9 cellular contexts compared by ENCODE assay signal in the genomic region with DNA sequence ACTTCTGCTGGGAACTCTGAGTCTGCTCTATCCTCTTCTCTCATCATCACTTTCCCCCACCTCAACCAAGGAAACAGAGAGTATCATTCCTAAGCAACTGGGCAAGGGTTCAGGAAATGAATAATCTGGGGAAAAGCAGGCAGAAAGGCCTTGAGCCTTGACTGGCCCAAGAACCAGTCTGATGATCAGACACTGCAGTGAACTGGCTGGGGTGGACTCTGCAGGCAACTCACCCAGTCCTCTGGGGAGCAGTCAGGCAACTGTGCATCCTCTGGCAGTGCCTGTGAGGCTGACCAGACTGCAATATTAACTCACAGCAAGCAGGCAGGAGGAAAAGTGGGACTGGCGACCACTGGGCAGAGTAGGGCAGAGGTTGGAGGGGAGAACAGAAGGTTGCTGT. TPM values are rescaled to one million over a fixed set of nuclear protein-coding genes. Genes with fewer than 3 reads are reported as not detected.
DNase-seq lines count a peak whose midpoint lies in the region; ATAC-seq and TF ChIP-seq lines count a peak whose summit lies in the region.
"Had no signal": no experiment of that assay in that cellular context is flagged by ENCODE, and none has a peak within 500 bp of the region (broad histone marks: within the 10 kb centered on the region; RNA-seq: fewer than 3 reads in every experiment).

No MANE protein-coding gene starts in this region.

- H3K4me1 Mint-ChIP-seq in GM23338: peaks cover 27% of the 10 kb centered on the region
- H3K4me1 Mint-ChIP-seq in brain: peaks cover 35% of the 10 kb centered on the region
- peaks cover 15 to 23% (median 18%) of the 10 kb centered on the region in 3 donors for H3K4me1 Mint-ChIP-seq in naive B cell

- H3K9me2 ChIP-seq in GM23338 (ENCODE audit: insufficient read depth): no peaks in the 10 kb centered on the region

- H3K36me3 ChIP-seq in GM23338 (ENCODE audit: insufficient read depth): no peaks in the 10 kb centered on the region

- H3K36me3 Mint-ChIP-seq in GM23338 (ENCODE audit: low read depth) (no peaks in the 10 kb centered on the region), brain (no peaks in the 10 kb centered on the region), naive B cell (no peaks in the 10 kb centered on the region)

- no peak overlapping the region for H2AFZ ChIP-seq in GM23338

- peaks cover 29% of the 10 kb centered on the region for H3K27me3 ChIP-seq in GM23338 (ENCODE audit: insufficient read depth)

- H4K20me1 ChIP-seq in GM23338 (replicated peaks; ENCODE audit: insufficient read depth): no peaks in the 10 kb centered on the region

- no peak overlapping the region for H3K4me3 ChIP-seq in GM23338

- TF ChIP-seq CTCF in GM23338 (conservative IDR thresholded peaks at IDR 0.05; ENCODE audit: low read depth in 2 of 2) (no peak), brain (conservative IDR thresholded peaks at IDR 0.05) (no peak)

- H3K79me2 ChIP-seq in GM23338 (replicated peaks; ENCODE audit: insufficient read depth): no peaks in the 10 kb centered on the region

- no peak overlapping the region for H3K27ac Mint-ChIP-seq in GM23338
- H3K27ac Mint-ChIP-seq in brain: no peak overlapping the region
- no peak overlapping the region for H3K27ac Mint-ChIP-seq in naive B cell

- no peaks in the 10 kb centered on the region for H3F3A ChIP-seq in GM23338 (replicated peaks; ENCODE audit: low read depth)

- H3K27ac ChIP-seq in GM23338 (ENCODE audit: low read depth): no peak overlapping the region

- H3K9me3 Mint-ChIP-seq in GM23338 (no peaks in the 10 kb centered on the region), brain (no peaks in the 10 kb centered on the region), naive B cell (no peaks in the 10 kb centered on the region)

- H3K27me3 Mint-ChIP-seq in GM23338 (ENCODE audit: insufficient read depth, low read depth, poor library complexity): peaks cover 18% of the 10 kb centered on the region
- peaks cover 42% of the 10 kb centered on the region for H3K27me3 Mint-ChIP-seq in brain
- H3K27me3 Mint-ChIP-seq in naive B cell: peaks cover 6 to 22% (median 20%) of the 10 kb centered on the region in 3 donors

- ATAC-seq in GM23338 (no peak), naive B cell (ENCODE audit: low read depth in 2 of 2) (no peak), HG03521 (IDR thresholded peaks at IDR 0.05; ENCODE audit: unreplicated experiment) (no peak), HG02840 (IDR thresholded peaks at IDR 0.05; ENCODE audit: low FRiP score, unreplicated experiment) (no peak), GM19463 (IDR thresholded peaks at IDR 0.05; ENCODE audit: unreplicated experiment) (no peak)

- peak; percentile 48 for DNase-seq in AG20443 (ENCODE audit: low spot score)
- no peak for DNase-seq in GM23338 (ENCODE audit: low spot score)
- DNase-seq in naive B cell: no peak
- DNase-seq in SW480 (ENCODE audit: low spot score): no peak
- DNase-seq: NCI-H146 had no signal

- no peak overlapping the region for H3K4me2 ChIP-seq in GM23338

- H3K4me3 Mint-ChIP-seq in GM23338 (peak overlapping the region; percentile 84; the same call in 1 of the 3 replicates), brain (peak overlapping the region; percentile 82 to 90 (median 86)), naive B cell (peak overlapping the region in 7 of 8 donors; percentile 70 to 89 (median 84))

- H3K4me1 ChIP-seq in GM23338 (ENCODE audit: insufficient read depth): peaks cover 19% of the 10 kb centered on the region

TF ChIP-seq in GM23338, 12 proteins besides CTCF, POLR2A, EP300 and RAD21 (continues in another document):
- TF ChIP-seq ZNF331 (CRISPR knock-in tag; IDR thresholded peaks at IDR 0.05; ENCODE audit: low read depth): no peak
- TF ChIP-seq JUNB (IDR thresholded peaks at IDR 0.05; ENCODE audit: unreplicated experiment): no peak
- TF ChIP-seq, protein P1, sequence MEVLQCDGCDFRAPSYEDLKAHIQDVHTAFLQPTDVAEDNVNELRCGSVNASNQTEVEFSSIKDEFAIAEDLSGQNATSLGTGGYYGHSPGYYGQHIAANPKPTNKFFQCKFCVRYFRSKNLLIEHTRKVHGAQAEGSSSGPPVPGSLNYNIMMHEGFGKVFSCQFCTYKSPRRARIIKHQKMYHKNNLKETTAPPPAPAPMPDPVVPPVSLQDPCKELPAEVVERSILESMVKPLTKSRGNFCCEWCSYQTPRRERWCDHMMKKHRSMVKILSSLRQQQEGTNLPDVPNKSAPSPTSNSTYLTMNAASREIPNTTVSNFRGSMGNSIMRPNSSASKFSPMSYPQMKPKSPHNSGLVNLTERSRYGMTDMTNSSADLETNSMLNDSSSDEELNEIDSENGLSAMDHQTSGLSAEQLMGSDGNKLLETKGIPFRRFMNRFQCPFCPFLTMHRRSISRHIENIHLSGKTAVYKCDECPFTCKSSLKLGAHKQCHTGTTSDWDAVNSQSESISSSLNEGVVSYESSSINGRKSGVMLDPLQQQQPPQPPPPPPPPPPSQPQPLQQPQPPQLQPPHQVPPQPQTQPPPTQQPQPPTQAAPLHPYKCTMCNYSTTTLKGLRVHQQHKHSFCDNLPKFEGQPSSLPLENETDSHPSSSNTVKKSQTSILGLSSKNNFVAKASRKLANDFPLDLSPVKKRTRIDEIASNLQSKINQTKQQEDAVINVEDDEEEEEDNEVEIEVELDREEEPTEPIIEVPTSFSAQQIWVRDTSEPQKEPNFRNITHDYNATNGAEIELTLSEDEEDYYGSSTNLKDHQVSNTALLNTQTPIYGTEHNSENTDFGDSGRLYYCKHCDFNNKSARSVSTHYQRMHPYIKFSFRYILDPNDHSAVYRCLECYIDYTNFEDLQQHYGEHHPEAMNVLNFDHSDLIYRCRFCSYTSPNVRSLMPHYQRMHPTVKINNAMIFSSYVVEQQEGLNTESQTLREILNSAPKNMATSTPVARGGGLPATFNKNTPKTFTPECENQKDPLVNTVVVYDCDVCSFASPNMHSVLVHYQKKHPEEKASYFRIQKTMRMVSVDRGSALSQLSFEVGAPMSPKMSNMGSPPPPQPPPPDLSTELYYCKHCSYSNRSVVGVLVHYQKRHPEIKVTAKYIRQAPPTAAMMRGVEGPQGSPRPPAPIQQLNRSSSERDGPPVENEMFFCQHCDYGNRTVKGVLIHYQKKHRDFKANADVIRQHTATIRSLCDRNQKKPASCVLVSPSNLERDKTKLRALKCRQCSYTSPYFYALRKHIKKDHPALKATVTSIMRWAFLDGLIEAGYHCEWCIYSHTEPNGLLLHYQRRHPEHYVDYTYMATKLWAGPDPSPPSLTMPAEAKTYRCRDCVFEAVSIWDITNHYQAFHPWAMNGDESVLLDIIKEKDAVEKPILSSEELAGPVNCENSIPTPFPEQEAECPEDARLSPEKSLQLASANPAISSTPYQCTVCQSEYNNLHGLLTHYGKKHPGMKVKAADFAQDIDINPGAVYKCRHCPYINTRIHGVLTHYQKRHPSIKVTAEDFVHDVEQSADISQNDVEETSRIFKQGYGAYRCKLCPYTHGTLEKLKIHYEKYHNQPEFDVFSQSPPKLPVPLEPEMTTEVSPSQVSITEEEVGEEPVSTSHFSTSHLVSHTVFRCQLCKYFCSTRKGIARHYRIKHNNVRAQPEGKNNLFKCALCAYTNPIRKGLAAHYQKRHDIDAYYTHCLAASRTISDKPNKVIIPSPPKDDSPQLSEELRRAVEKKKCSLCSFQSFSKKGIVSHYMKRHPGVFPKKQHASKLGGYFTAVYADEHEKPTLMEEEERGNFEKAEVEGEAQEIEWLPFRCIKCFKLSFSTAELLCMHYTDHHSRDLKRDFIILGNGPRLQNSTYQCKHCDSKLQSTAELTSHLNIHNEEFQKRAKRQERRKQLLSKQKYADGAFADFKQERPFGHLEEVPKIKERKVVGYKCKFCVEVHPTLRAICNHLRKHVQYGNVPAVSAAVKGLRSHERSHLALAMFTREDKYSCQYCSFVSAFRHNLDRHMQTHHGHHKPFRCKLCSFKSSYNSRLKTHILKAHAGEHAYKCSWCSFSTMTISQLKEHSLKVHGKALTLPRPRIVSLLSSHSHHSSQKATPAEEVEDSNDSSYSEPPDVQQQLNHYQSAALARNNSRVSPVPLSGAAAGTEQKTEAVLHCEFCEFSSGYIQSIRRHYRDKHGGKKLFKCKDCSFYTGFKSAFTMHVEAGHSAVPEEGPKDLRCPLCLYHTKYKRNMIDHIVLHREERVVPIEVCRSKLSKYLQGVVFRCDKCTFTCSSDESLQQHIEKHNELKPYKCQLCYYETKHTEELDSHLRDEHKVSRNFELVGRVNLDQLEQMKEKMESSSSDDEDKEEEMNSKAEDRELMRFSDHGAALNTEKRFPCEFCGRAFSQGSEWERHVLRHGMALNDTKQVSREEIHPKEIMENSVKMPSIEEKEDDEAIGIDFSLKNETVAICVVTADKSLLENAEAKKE (CRISPR knock-in tag; IDR thresholded peaks at IDR 0.05): no peak
- TF ChIP-seq EZH2 (IDR thresholded peaks at IDR 0.05; ENCODE audit: low read depth, unreplicated experiment): no peak

RNA-seq across cellular contexts. Expression of a gene that starts 1.0 kb away (rescaled TPM):
- total RNA-seq in GM23338 (2014; rRNA removed; shearing (Covaris generic)): 3.6 and 4.3 TPM in 2 replicates
- polyA plus RNA-seq in GM23338 (2016; fragmentation: Nextera tagmentation; extraction: Ambion mirVana) (4.9 and 5.6 TPM in 2 replicates), brain (ENCODE audit: insufficient read depth, low read depth, low replicate concordance) (32.8 TPM), naive B cell (ENCODE audit: low read depth in 6 of 6) (not detected)

RNA-seq across cellular contexts. Expression of a gene that starts 25.2 kb away (rescaled TPM):
- total RNA-seq in GM23338 (2014; rRNA removed; shearing (Covaris generic)): 0.04 and 0.21 TPM in 2 replicates
- 0.21 TPM in 1 of 2 replicates, not detected in the other for polyA plus RNA-seq in GM23338 (2016; fragmentation: Nextera tagmentation; extraction: Ambion mirVana)
- polyA plus RNA-seq in brain (ENCODE audit: insufficient read depth, low read depth, low replicate concordance): 1.7 TPM
- under 1 TPM in 1 of 6 donors, not detected in 5; 0.20 TPM for polyA plus RNA-seq in naive B cell (ENCODE audit: low read depth in 6 of 6)

RNA-seq across cellular contexts. Expression of a gene that starts 25.8 kb away (rescaled TPM):
- total RNA-seq in GM23338 (2014; rRNA removed; shearing (Covaris generic)): 33.2 and 35.7 TPM in 2 replicates
- polyA plus RNA-seq in GM23338 (2016; fragmentation: Nextera tagmentation; extraction: Ambion mirVana): 40.8 and 45.4 TPM in 2 replicates
- 68.4 TPM for polyA plus RNA-seq in brain (ENCODE audit: insufficient read depth, low read depth, low replicate concordance)
- polyA plus RNA-seq in naive B cell (ENCODE audit: low read depth in 6 of 6): 10 to 100 TPM in 3 of 6 donors, 1 to 10 TPM in 3; 9.2 to 17.0 (median 10.9) TPM

RNA-seq across cellular contexts. Expression of a gene that starts 33.8 kb away (rescaled TPM):
- 9.1 and 10.0 TPM in 2 replicates for total RNA-seq in GM23338 (2014; rRNA removed; shearing (Covaris generic))
- polyA plus RNA-seq in GM23338 (2016; fragmentation: Nextera tagmentation; extraction: Ambion mirVana) (7.4 and 9.7 TPM in 2 replicates), brain (ENCODE audit: insufficient read depth, low read depth, low replicate concordance) (35.4 TPM), naive B cell (ENCODE audit: low read depth in 6 of 6) (10 to 100 TPM; 37.9 to 50.8 (median 49.6) TPM)

RNA-seq across cellular contexts. Expression of a gene that starts 39.2 kb away (rescaled TPM):
- total RNA-seq in GM23338 (2014; rRNA removed; shearing (Covaris generic)): 4.3 and 6.8 TPM in 2 replicates
- polyA plus RNA-seq in GM23338 (2016; fragmentation: Nextera tagmentation; extraction: Ambion mirVana) (2.8 and 5.7 TPM in 2 replicates), brain (ENCODE audit: insufficient read depth, low read depth, low replicate concordance) (16.3 TPM), naive B cell (ENCODE audit: low read depth in 6 of 6) (1 to 10 TPM in 5 of 6 donors, under 1 TPM in 1; 0.26 to 5.9 (median 2.9) TPM)
